ENCODE assay signal across 31 cellular contexts in genomic region chr2:201215963-201216362, GRCh38.
"Had no signal": no experiment of that assay in that cellular context is flagged by ENCODE, and none has a peak within 500 bp of the region (broad histone marks: within the 10 kb centered on the region; RNA-seq: fewer than 3 reads in every experiment).

No MANE protein-coding gene starts in this region.

- FAIRE-seq: TTC549 had no signal

- H3K27me3 ChIP-seq: brain microvascular endothelial cell, SJSA1 had no signal

- H3K9me3 Mint-ChIP-seq: activated CD4-positive, alpha-beta T cell treated with anti-CD3 and anti-CD28 coated beads, Interleukin-2, amount 10 ng/mL, durations not matched to agents 7 days and 5 days; activated naive CD4-positive, alpha-beta T cell treated with anti-CD3 and anti-CD28 coated beads for 36 hours; activated naive CD8-positive, alpha-beta T cell treated with anti-CD3 and anti-CD28 coated beads for 36 hours; activated T-cell treated with anti-CD3 and anti-CD28 coated beads, Interleukin-2, amount 50 U/mL, for 4 hours; activated T-helper 1 cell treated with anti-CD3 and anti-CD28 coated beads, Interleukin-12 subunit alpha, Interleukin-12 subunit beta, Interleukin-2, Interleukin-4 antibody, amounts not matched to agents 30 ng/mL and 10 ng/mL and 1 ng/mL, durations not matched to agents 14 hours and 24 hours and 36 hours; T-helper 1 cell treated with Interleukin-12 subunit alpha and Interleukin-12 subunit beta and Interleukin-4 antibody, amounts not matched to agents 30 μg/mL and 1 μg/mL, for 36 hours; T-helper 2 cell treated with Interferon-gamma antibody and Interleukin-4, amounts not matched to agents 5 μg/mL and 100 μg/mL, for 36 hours had no signal

- H3K27ac ChIP-seq: brain microvascular endothelial cell, SJSA1 had no signal

- H3K27ac Mint-ChIP-seq: activated CD4-positive, alpha-beta T cell treated with anti-CD3 and anti-CD28 coated beads for 36 hours; activated CD4-positive, alpha-beta T cell treated with anti-CD3 and anti-CD28 coated beads, Interleukin-2, amount 10 ng/mL, durations not matched to agents 7 days and 5 days; activated naive CD4-positive, alpha-beta T cell treated with anti-CD3 and anti-CD28 coated beads for 36 hours; activated naive CD8-positive, alpha-beta T cell treated with anti-CD3 and anti-CD28 coated beads for 36 hours; activated T-helper 1 cell treated with anti-CD3 and anti-CD28 coated beads, Interleukin-12 subunit alpha, Interleukin-12 subunit beta, Interleukin-2, Interleukin-4 antibody, amounts not matched to agents 30 ng/mL and 10 ng/mL and 1 ng/mL, durations not matched to agents 14 hours and 24 hours and 36 hours; T-helper 2 cell treated with Interferon-gamma antibody and Interleukin-4, amounts not matched to agents 5 μg/mL and 100 μg/mL, for 36 hours had no signal

- DNase-seq: activated CD4-positive, alpha-beta T cell treated with anti-CD3 and anti-CD28 coated beads for 36 hours; activated CD4-positive, alpha-beta T cell treated with anti-CD3 and anti-CD28 coated beads, Interleukin-2, amount 10 ng/mL, durations not matched to agents 7 days and 5 days; activated CD4-positive, alpha-beta T cell treated with anti-CD3 and anti-CD28 coated beads, Interleukin-2, amount 50 U/mL, for 48 hours; activated CD8-positive, alpha-beta memory T cell treated with anti-CD3 and anti-CD28 coated beads, Interleukin-2, amount 50 U/mL, for 4 hours; activated gamma-delta T cell treated with Interleukin-2 at 50 U/mL for 16 hours; activated naive CD4-positive, alpha-beta T cell treated with anti-CD3 and anti-CD28 coated beads for 36 hours; activated naive CD8-positive, alpha-beta T cell treated with anti-CD3 and anti-CD28 coated beads for 36 hours; activated T-cell treated with anti-CD3 and anti-CD28 coated beads for 4 hours; activated T-cell treated with anti-CD3 and anti-CD28 coated beads, Interleukin-2, amount 50 U/mL, for 4 hours; amniotic stem cell; aorta; brain microvascular endothelial cell; central memory CD4-positive, alpha-beta T cell; KG1; NCI-H1105; NCI-H1417 treated with DMSO at 0.1 percent for 48 hours; NCI-H1694; NCI-H1930; NCI-H2081 treated with DMSO at 0.1 percent for 48 hours; NCI-H345; NCI-H524 treated with DMSO at 0.1 percent for 48 hours; RPMI8226; SHP77 treated with DMSO at 0.1 percent for 48 hours; SK-N-SH had no signal

- H3K4me3 Mint-ChIP-seq: activated CD4-positive, alpha-beta T cell treated with anti-CD3 and anti-CD28 coated beads for 36 hours; activated CD4-positive, alpha-beta T cell treated with anti-CD3 and anti-CD28 coated beads, Interleukin-2, amount 10 ng/mL, durations not matched to agents 7 days and 5 days; activated naive CD4-positive, alpha-beta T cell treated with anti-CD3 and anti-CD28 coated beads for 36 hours; activated naive CD8-positive, alpha-beta T cell treated with anti-CD3 and anti-CD28 coated beads for 36 hours; activated T-cell treated with anti-CD3 and anti-CD28 coated beads, Interleukin-2, amount 50 U/mL, for 4 hours; activated T-helper 1 cell treated with anti-CD3 and anti-CD28 coated beads, Interleukin-12 subunit alpha, Interleukin-12 subunit beta, Interleukin-2, Interleukin-4 antibody, amounts not matched to agents 30 ng/mL and 10 ng/mL and 1 ng/mL, durations not matched to agents 14 hours and 24 hours and 36 hours; T-helper 1 cell treated with Interleukin-12 subunit alpha and Interleukin-12 subunit beta and Interleukin-4 antibody, amounts not matched to agents 30 μg/mL and 1 μg/mL, for 36 hours; T-helper 2 cell treated with Interferon-gamma antibody and Interleukin-4, amounts not matched to agents 5 μg/mL and 100 μg/mL, for 36 hours had no signal

- ATAC-seq: activated CD4-positive, alpha-beta T cell treated with anti-CD3 and anti-CD28 coated beads for 36 hours; activated CD4-positive, CD25-positive, alpha-beta regulatory T cell treated with anti-CD3 and anti-CD28 coated beads, Interleukin-2, amount 50 U/mL, for 24 hours; activated T-cell treated with anti-CD3 and anti-CD28 coated beads, Interleukin-2, amount 50 U/mL, for 4 hours; Panc1 had no signal

- H3K27me3 Mint-ChIP-seq: activated CD4-positive, alpha-beta T cell treated with anti-CD3 and anti-CD28 coated beads for 36 hours; activated CD4-positive, alpha-beta T cell treated with anti-CD3 and anti-CD28 coated beads, Interleukin-2, amount 10 ng/mL, durations not matched to agents 7 days and 5 days; activated naive CD8-positive, alpha-beta T cell treated with anti-CD3 and anti-CD28 coated beads for 36 hours had no signal

- H3K9me3 ChIP-seq: SJSA1, SK-N-SH had no signal
